Comparison of ENCODE assay signal across 12 cellular contexts in genomic region chr9:107246259-107247254, GRCh38. TPM values are rescaled to one million over a fixed set of nuclear protein-coding genes. Genes with fewer than 3 reads are reported as not detected.
DNase-seq lines count a peak whose midpoint lies in the region; ATAC-seq and TF ChIP-seq lines count a peak whose summit lies in the region.
"Had no signal": no experiment of that assay in that cellular context is flagged by ENCODE, and none has a peak within 500 bp of the region (broad histone marks: within the 10 kb centered on the region; RNA-seq: fewer than 3 reads in every experiment).

No MANE protein-coding gene starts in this region.

- peaks cover 43% of the 10 kb centered on the region for H3K4me1 Mint-ChIP-seq in stimulated activated naive CD8-positive, alpha-beta T cell treated with anti-CD3 and anti-CD28 coated beads, Interleukin-15, amount 100 ng/mL, for 72 hours

- intact Hi-C loops in heart left ventricle (cut with DNase I): no loop called here

- H3K9me3 Mint-ChIP-seq in stimulated activated naive CD8-positive, alpha-beta T cell treated with anti-CD3 and anti-CD28 coated beads, Interleukin-15, amount 100 ng/mL, for 72 hours: no peaks in the 10 kb centered on the region
- H3K9me3 Mint-ChIP-seq: stimulated activated effector memory CD8-positive, alpha-beta T cell treated with anti-CD3 and anti-CD28 coated beads, Interleukin-12 subunit alpha, Interleukin-12 subunit beta, amount 100 ng/mL, for 72 hours had no signal

- H3K4me1 ChIP-seq in cardiac muscle cell (ENCODE audit: low read depth) (peaks cover 4% of the 10 kb centered on the region), heart left ventricle (peaks cover 0 to 5% (median 0%) of the 10 kb centered on the region in 12 donors)
- H3K4me1 ChIP-seq: lower lobe of right lung had no signal

- H3K27me3 Mint-ChIP-seq in stimulated activated naive CD8-positive, alpha-beta T cell treated with anti-CD3 and anti-CD28 coated beads, Interleukin-15, amount 100 ng/mL, for 72 hours: peaks cover 3% of the 10 kb centered on the region

- H3K27ac ChIP-seq in cardiac muscle cell: no peak overlapping the region
- no peak overlapping the region for H3K27ac ChIP-seq in heart left ventricle
- H3K27ac ChIP-seq: lower lobe of right lung, VCaP had no signal

- no peak for TF ChIP-seq POLR2A in heart left ventricle (IDR thresholded peaks at IDR 0.05)

- peak; percentile 20 for TF ChIP-seq CTCF in cardiac muscle cell (IDR thresholded peaks at IDR 0.05; ENCODE audit: low read depth, low read length)
- TF ChIP-seq CTCF in heart left ventricle (IDR thresholded peaks at IDR 0.05): no peak
- peak; percentile 56 for TF ChIP-seq CTCF in epithelial cell of proximal tubule (conservative IDR thresholded peaks at IDR 0.05; ENCODE audit: low read depth, low read length)

- H3K27ac Mint-ChIP-seq in stimulated activated naive CD8-positive, alpha-beta T cell treated with anti-CD3 and anti-CD28 coated beads, Interleukin-15, amount 100 ng/mL, for 72 hours: peak overlapping the region; percentile 13 to 88
- H3K27ac Mint-ChIP-seq: stimulated activated effector memory CD8-positive, alpha-beta T cell treated with anti-CD3 and anti-CD28 coated beads, Interleukin-12 subunit alpha, Interleukin-12 subunit beta, amount 100 ng/mL, for 72 hours had no signal

- H3K9me3 ChIP-seq in cardiac muscle cell (ENCODE audit: low read depth) (no peaks in the 10 kb centered on the region), heart left ventricle (no peaks in the 10 kb centered on the region)
- H3K9me3 ChIP-seq: lower lobe of right lung had no signal

- ATAC-seq in heart left ventricle: no peak
- peak; percentile 46 for ATAC-seq in stimulated activated naive CD8-positive, alpha-beta T cell treated with anti-CD3 and anti-CD28 coated beads, Interleukin-15, amount 100 ng/mL, for 72 hours
- ATAC-seq in HG02759 (IDR thresholded peaks at IDR 0.05; ENCODE audit: unreplicated experiment): no peak
- ATAC-seq: lower lobe of right lung; stimulated activated effector memory CD8-positive, alpha-beta T cell treated with anti-CD3 and anti-CD28 coated beads, Interleukin-12 subunit alpha, Interleukin-12 subunit beta, amount 100 ng/mL, for 72 hours had no signal

- H3K27me3 ChIP-seq in cardiac muscle cell: no peaks in the 10 kb centered on the region
- H3K27me3 ChIP-seq in heart left ventricle: no peaks in the 10 kb centered on the region

- H3K4me3 ChIP-seq in cardiac muscle cell (no peak overlapping the region), heart left ventricle (no peak overlapping the region), epithelial cell of proximal tubule (ENCODE audit: low read depth, low read length) (no peak overlapping the region)
- H3K4me3 ChIP-seq: lower lobe of right lung had no signal

- DNase-seq in cardiac muscle cell (ENCODE audit: low read depth in 1 of 2, low spot score in 1 of 2): peak in 1 of 2 donors; percentile 17
- DNase-seq in heart left ventricle: no peak
- DNase-seq in OCI-M1 (lab: John Stamatoyannopoulos, UW): peak; percentile 77
- DNase-seq in epithelial cell of proximal tubule (ENCODE audit: low read depth): no peak
- DNase-seq in stimulated activated naive CD8-positive, alpha-beta T cell treated with anti-CD3 and anti-CD28 coated beads, Interleukin-15, amount 100 ng/mL, for 72 hours: peak; percentile 5 to 25
- DNase-seq in NCI-H446 (lab: John Stamatoyannopoulos, UW): no peak
- DNase-seq in C1 segment of cervical spinal cord (lab: John Stamatoyannopoulos, UW): no peak
- DNase-seq: lower lobe of right lung, NCI-H526 treated with DMSO at 0.1 percent for 48 hours had no signal

- 94 to 96% (median 96%) methylated on average over 5 of the region's 5 CpGs for WGBS in heart left ventricle, 4 donors

- no peaks in the 10 kb centered on the region for H3K36me3 ChIP-seq in cardiac muscle cell
- no peaks in the 10 kb centered on the region for H3K36me3 ChIP-seq in heart left ventricle
- H3K36me3 ChIP-seq: lower lobe of right lung had no signal

- no peak overlapping the region for H3K4me3 Mint-ChIP-seq in stimulated activated naive CD8-positive, alpha-beta T cell treated with anti-CD3 and anti-CD28 coated beads, Interleukin-15, amount 100 ng/mL, for 72 hours
- H3K4me3 Mint-ChIP-seq: stimulated activated effector memory CD8-positive, alpha-beta T cell treated with anti-CD3 and anti-CD28 coated beads, Interleukin-12 subunit alpha, Interleukin-12 subunit beta, amount 100 ng/mL, for 72 hours had no signal

RNA-seq across cellular contexts. Expression of gene RAD23B, which starts 36.5 kb away (rescaled TPM):
- total RNA-seq in cardiac muscle cell: 84.7 and 88.5 TPM in 2 replicates
- 11.7 and 13.6 TPM in 2 replicates for polyA plus RNA-seq in cardiac muscle cell
- 100 to 1,000 TPM in 6 of 9 donors, 10 to 100 TPM in 3; 84.4 to 144 (median 105) TPM for total RNA-seq in heart left ventricle
- polyA plus RNA-seq in heart left ventricle: 100 to 1,000 TPM in 1 of 2 donors, 10 to 100 TPM in 1; 39.8 to 111 TPM
- total RNA-seq in epithelial cell of proximal tubule: 62.8 and 82.8 TPM in 2 replicates

Comparison
In these comparisons a context has a peak if more than half of its experiments do, and no peak if none do; other contexts are left out.
1. CTCF ChIP-seq: peak in cardiac muscle cell (single experiment) and epithelial cell of proximal tubule (single experiment); none in heart left ventricle (0 of 12).
2. DNase-seq: peak in OCI-M1 (single experiment) and stimulated activated naive CD8-positive, alpha-beta T cell treated with anti-CD3 and anti-CD28 coated beads, Interleukin-15, amount 100 ng/mL, for 72 hours (2 of 2); none in heart left ventricle (0 of 5), epithelial cell of proximal tubule (single experiment), NCI-H446 (0 of 2) and C1 segment of cervical spinal cord (0 of 14).